Comparison of ENCODE assay signal across 27 cellular contexts in genomic region chr11:44860346-44860745, GRCh38.
DNase-seq lines count a peak whose midpoint lies in the region; ATAC-seq, FAIRE-seq and TF ChIP-seq lines count a peak whose summit lies in the region.
"Had no signal": no experiment of that assay in that cellular context is flagged by ENCODE, and none has a peak within 500 bp of the region (broad histone marks: within the 10 kb centered on the region; RNA-seq: fewer than 3 reads in every experiment).

No MANE protein-coding gene starts in this region.

- H3K36me3 ChIP-seq in K562 (ENCODE audit: control insufficient read depth, insufficient read depth, low read length) (no peaks in the 10 kb centered on the region), stomach smooth muscle (ENCODE audit: control insufficient read depth in 2 of 2, insufficient read depth in 2 of 2, low read length in 2 of 2) (no peaks in the 10 kb centered on the region), upper lobe of left lung (no peaks in the 10 kb centered on the region)
- H3K36me3 ChIP-seq: adrenal gland, SJCRH30 had no signal

- TF ChIP-seq EP300 in K562 (IDR thresholded peaks at IDR 0.05; ENCODE audit: low read length) (no peak), upper lobe of left lung (IDR thresholded peaks at IDR 0.05) (no peak)

- peaks cover 5% of the 10 kb centered on the region for H3K9me3 Mint-ChIP-seq in glutamatergic neuron (ENCODE audit: unreplicated experiment)
- no peaks in the 10 kb centered on the region for H3K9me3 Mint-ChIP-seq in progenitor cell of endocrine pancreas (ENCODE audit: low read depth)
- H3K9me3 Mint-ChIP-seq: activated naive CD4-positive, alpha-beta T cell treated with anti-CD3 and anti-CD28 coated beads for 36 hours; activated T-cell treated with anti-CD3 and anti-CD28 coated beads, Interleukin-2, amount 50 U/mL, for 72 hours had no signal

- TF ChIP-seq POLR2A in K562 (conservative IDR thresholded peaks at IDR 0.05) = no peak
- TF ChIP-seq POLR2A in upper lobe of left lung (IDR thresholded peaks at IDR 0.05) = no peak

- H3K27ac Mint-ChIP-seq in glutamatergic neuron (ENCODE audit: unreplicated experiment) (no peak overlapping the region), progenitor cell of endocrine pancreas (no peak overlapping the region)
- H3K27ac Mint-ChIP-seq: activated naive CD4-positive, alpha-beta T cell treated with anti-CD3 and anti-CD28 coated beads for 36 hours; activated T-cell treated with anti-CD3 and anti-CD28 coated beads, Interleukin-2, amount 50 U/mL, for 72 hours had no signal

- POLR2A ChIA-PET in K562 (lab: Yijun Ruan, JAX) = interaction anchor here (1.1 kb wide), 1 partner anchor 10 kb away, joined by 3 read pairs; no protein-coding TSS in a partner anchor

- H3K4me2 ChIP-seq in K562 (ENCODE audit: insufficient read depth, low read length) = no peak overlapping the region
- H3K4me2 ChIP-seq: hepatocyte, smooth muscle cell had no signal

- H3K4me3 Mint-ChIP-seq in glutamatergic neuron (ENCODE audit: unreplicated experiment) (peak overlapping the region; percentile 3), progenitor cell of endocrine pancreas (ENCODE audit: low read depth) (no peak overlapping the region)
- H3K4me3 Mint-ChIP-seq: activated naive CD4-positive, alpha-beta T cell treated with anti-CD3 and anti-CD28 coated beads for 36 hours; activated T-cell treated with anti-CD3 and anti-CD28 coated beads, Interleukin-2, amount 50 U/mL, for 72 hours had no signal

- H3K9me3 ChIP-seq in K562 (replicated peaks; ENCODE audit: control insufficient read depth, insufficient read depth, low read depth, low read length) (no peaks in the 10 kb centered on the region), stomach smooth muscle (ENCODE audit: control insufficient read depth in 2 of 2, low read length in 2 of 2) (no peaks in the 10 kb centered on the region), upper lobe of left lung (no peaks in the 10 kb centered on the region)
- H3K9me3 ChIP-seq: adrenal gland, body of pancreas, SJCRH30 had no signal

- no peak overlapping the region for H2AFZ ChIP-seq in K562 (ENCODE audit: low read depth, low read length)
- H2AFZ ChIP-seq: hepatocyte had no signal

- H3K4me1 Mint-ChIP-seq in glutamatergic neuron (ENCODE audit: low read depth, unreplicated experiment) (peaks cover 26% of the 10 kb centered on the region), progenitor cell of endocrine pancreas (ENCODE audit: low read depth) (peaks cover 9% of the 10 kb centered on the region)

- H3K9me1 ChIP-seq in K562 (ENCODE audit: control insufficient read depth, insufficient read depth, low read length) = no peaks in the 10 kb centered on the region

- in situ Hi-C loops in K562 (cut with MboI) = no loop called here

- H3K27me3 ChIP-seq in K562 (ENCODE audit: control insufficient read depth in 2 of 2, insufficient read depth in 2 of 2, low read length in 2 of 2) (peaks cover 4 to 56% of the 10 kb centered on the region in 2 experiments; a peak in 3 of 5 replicates), stomach smooth muscle (ENCODE audit: control insufficient read depth in 1 of 2, insufficient read depth in 2 of 2, low read length in 2 of 2) (no peaks in the 10 kb centered on the region), upper lobe of left lung (no peaks in the 10 kb centered on the region)
- H3K27me3 ChIP-seq: adrenal gland, body of pancreas, hepatocyte, SJCRH30 had no signal

- DNase-seq in DMS53 (lab: John Stamatoyannopoulos, UW) (peak; percentile 41), DMS53 treated with DMSO at 0.1 percent for 48 hours (lab: John Stamatoyannopoulos, UW; ENCODE audit: unreplicated experiment) (no peak), K562 (ENCODE audit: extremely low read depth in 1 of 4, low spot score in 3 of 4) (no peak), glutamatergic neuron (no peak), upper lobe of left lung (no peak), progenitor cell of endocrine pancreas (ENCODE audit: low spot score, unreplicated experiment) (no peak)
- DNase-seq: activated CD4-positive, alpha-beta T cell treated with anti-CD3 and anti-CD28 coated beads, Interleukin-2, amount 50 U/mL, for 4 hours; activated CD4-positive, CD25-positive, alpha-beta regulatory T cell; activated naive CD4-positive, alpha-beta T cell treated with anti-CD3 and anti-CD28 coated beads for 36 hours; activated T-cell treated with anti-CD3 and anti-CD28 coated beads, Interleukin-2, amount 50 U/mL, for 72 hours; adrenal gland; body of pancreas; effector CD8-positive, alpha-beta T cell; foreskin melanocyte; left cardiac atrium; NCI-H524; occipital lobe; SJCRH30; stimulated activated CD4-positive, alpha-beta T cell treated with anti-CD3 and anti-CD28 coated beads, Interleukin-2, amount 100 ng/mL, for 24 hours had no signal

- no peak for FAIRE-seq in K562 (lab: Jason Lieb, UNC)

- no peak overlapping the region for H3K9ac ChIP-seq in K562 (ENCODE audit: insufficient read depth in 1 of 2, low read depth in 2 of 2, low read length in 2 of 2)
- H3K9ac ChIP-seq in stomach smooth muscle (ENCODE audit: low read length in 2 of 2) = no peak overlapping the region

- H3K79me2 ChIP-seq in K562 (ENCODE audit: control insufficient read depth, insufficient read depth, low read length) = no peaks in the 10 kb centered on the region
- H3K79me2 ChIP-seq: hepatocyte had no signal

- WGBS in K562 (ENCODE audit: insufficient coverage, low coverage, missing lambda C conversion rate) = 2% methylated on average over 5 of the region's 5 CpGs
- 87 to 93% methylated on average over 5 of the region's 5 CpGs for WGBS in upper lobe of left lung, 2 donors

- CTCF ChIA-PET in K562 (lab: Yijun Ruan, JAX; ENCODE audit: low intra/inter-chr PET ratio) = no interaction called here

- H3K27me3 Mint-ChIP-seq in glutamatergic neuron (ENCODE audit: unreplicated experiment) (peaks cover 7% of the 10 kb centered on the region), progenitor cell of endocrine pancreas (no peaks in the 10 kb centered on the region)

- no peak for TF ChIP-seq RAD21 in K562 (CRISPR knock-in tag; conservative IDR thresholded peaks at IDR 0.05 in 1 of 2, IDR thresholded peaks at IDR 0.05 in 1 of 2)

- BruUV-seq in K562 (replicated peaks; lab: Mats Ljungman, UMichigan) = no TSS peak

- H3K27ac ChIP-seq in K562 (ENCODE audit: extremely low read depth, low read depth, low read length) (no peak overlapping the region), stomach smooth muscle (ENCODE audit: low read length) (peak overlapping the region; percentile 100), upper lobe of left lung (no peak overlapping the region)
- H3K27ac ChIP-seq: 22Rv1, adrenal gland, body of pancreas, C4-2B, hepatocyte, HL-60, SJCRH30 had no signal

- TF ChIP-seq CTCF in K562 (IDR thresholded peaks at IDR 0.05 in 2 of 3, conservative IDR thresholded peaks at IDR 0.05 in 1 of 3; ENCODE audit: insufficient read depth in 2 of 3, low read depth in 1 of 3, low read length in 3 of 3) = no peak
- no peak for TF ChIP-seq CTCF in glutamatergic neuron (IDR thresholded peaks at IDR 0.05; ENCODE audit: partially characterized antibody, unreplicated experiment)
- TF ChIP-seq CTCF in upper lobe of left lung (IDR thresholded peaks at IDR 0.05) = no peak
- TF ChIP-seq CTCF in progenitor cell of endocrine pancreas (IDR thresholded peaks at IDR 0.05; ENCODE audit: unreplicated experiment) = no peak

- no peak for ATAC-seq in K562
- ATAC-seq in HG03442 (IDR thresholded peaks at IDR 0.05; ENCODE audit: unreplicated experiment) = no peak
- no peak for ATAC-seq in upper lobe of left lung (ENCODE audit: low FRiP score in 2 of 2)
- ATAC-seq: activated T-cell treated with anti-CD3 and anti-CD28 coated beads, Interleukin-2, amount 50 U/mL, for 72 hours; body of pancreas; esophagus mucosa; left cardiac atrium had no signal

- peaks cover 6 to 7% of the 10 kb centered on the region in 2 experiments; a peak in 4 of 5 replicates for H3K4me1 ChIP-seq in K562 (replicated peaks in 1 of 2; ENCODE audit: control insufficient read depth in 2 of 2, insufficient read depth in 2 of 2, low read length in 2 of 2)
- peaks cover 70% of the 10 kb centered on the region for H3K4me1 ChIP-seq in stomach smooth muscle (ENCODE audit: control insufficient read depth, insufficient read depth, low read length)
- peaks cover 7 to 14% (median 11%) of the 10 kb centered on the region in 4 donors for H3K4me1 ChIP-seq in upper lobe of left lung
- H3K4me1 ChIP-seq: body of pancreas had no signal

- H4K20me1 ChIP-seq in K562 (replicated peaks; ENCODE audit: control insufficient read depth, insufficient read depth, low read length) = no peaks in the 10 kb centered on the region; the same call in 1 of the 2 replicates

- intact Hi-C loops in K562 (cut with micrococcal nuclease) = no loop called here

- no peaks in the 10 kb centered on the region for H3K36me3 Mint-ChIP-seq in glutamatergic neuron (ENCODE audit: unreplicated experiment)
- H3K36me3 Mint-ChIP-seq in progenitor cell of endocrine pancreas (ENCODE audit: insufficient read depth) = no peaks in the 10 kb centered on the region

- H3K4me3 ChIP-seq in K562 (no peak overlapping the region), stomach smooth muscle (ENCODE audit: low read length in 2 of 2) (no peak overlapping the region), upper lobe of left lung (no peak overlapping the region)
- H3K4me3 ChIP-seq: adrenal gland, body of pancreas, hepatocyte, SJCRH30, smooth muscle cell had no signal

TF ChIP-seq in K562, 482 proteins besides CTCF, POLR2A, EP300 and RAD21:
- TF ChIP-seq RFX1 (IDR thresholded peaks at IDR 0.05) = peak; percentile 33; the same call in 1 of the 2 replicates
- TF ChIP-seq DEAF1 (CRISPR knock-in tag; IDR thresholded peaks at IDR 0.05) = no peak
- no peak for TF ChIP-seq SRSF7 (optimal IDR thresholded peaks at IDR 0.05; ENCODE audit: low read depth, low read length)
- no peak for TF ChIP-seq RBM39 (optimal IDR thresholded peaks at IDR 0.05; ENCODE audit: low read depth, low read length)
